29 cellular contexts compared by ENCODE assay signal in genomic region chr5:94672746-94673145, GRCh38.
"Had no signal": no experiment of that assay in that cellular context is flagged by ENCODE, and none has a peak within 500 bp of the region (broad histone marks: within the 10 kb centered on the region; RNA-seq: fewer than 3 reads in every experiment).

No MANE protein-coding gene starts in this region.

- H3K27ac ChIP-seq: Peyer's patch, RWPE1, SJCRH30 had no signal

- ATAC-seq: activated CD8-positive, alpha-beta T cell treated with anti-CD3 and anti-CD28 coated beads, Interleukin-2, amount 10 ng/mL, durations not matched to agents 7 days and 5 days; WTC11 had no signal

- H3K4me1 Mint-ChIP-seq: activated naive CD4-positive, alpha-beta T cell treated with anti-CD3 and anti-CD28 coated beads, Interleukin-2, amount 50 U/mL, for 24 hours; WTC11 had no signal

- H3K27me3 Mint-ChIP-seq: activated naive CD4-positive, alpha-beta T cell treated with anti-CD3 and anti-CD28 coated beads, Interleukin-2, amount 50 U/mL, for 24 hours; activated T-cell treated with anti-CD3 and anti-CD28 coated beads, Interleukin-2, amount 50 U/mL, for 24 hours; brain; central memory CD8-positive, alpha-beta T cell had no signal

- H3K27me3 ChIP-seq: Peyer's patch, SJCRH30 had no signal

- H3K4me3 Mint-ChIP-seq: activated CD8-positive, alpha-beta T cell treated with anti-CD3 and anti-CD28 coated beads, Interleukin-2, amount 10 ng/mL, durations not matched to agents 7 days and 5 days; activated naive CD4-positive, alpha-beta T cell treated with anti-CD3 and anti-CD28 coated beads, Interleukin-2, amount 50 U/mL, for 24 hours; activated T-cell treated with anti-CD3 and anti-CD28 coated beads, Interleukin-2, amount 50 U/mL, for 24 hours; activated T-helper 1 cell treated with anti-CD3 and anti-CD28 coated beads, Interleukin-12 subunit alpha, Interleukin-12 subunit beta, Interleukin-2, Interleukin-4 antibody, amounts not matched to agents 30 ng/mL and 10 ng/mL and 1 ng/mL, durations not matched to agents 14 hours and 24 hours and 36 hours; brain; central memory CD8-positive, alpha-beta T cell; T-helper 1 cell treated with Interleukin-12 subunit alpha and Interleukin-12 subunit beta and Interleukin-4 antibody, amounts not matched to agents 30 μg/mL and 1 μg/mL, for 36 hours; WTC11 had no signal

- H3K9me3 Mint-ChIP-seq: activated naive CD4-positive, alpha-beta T cell treated with anti-CD3 and anti-CD28 coated beads, Interleukin-2, amount 50 U/mL, for 24 hours; activated T-cell treated with anti-CD3 and anti-CD28 coated beads, Interleukin-2, amount 50 U/mL, for 24 hours; activated T-helper 1 cell treated with anti-CD3 and anti-CD28 coated beads, Interleukin-12 subunit alpha, Interleukin-12 subunit beta, Interleukin-2, Interleukin-4 antibody, amounts not matched to agents 30 ng/mL and 10 ng/mL and 1 ng/mL, durations not matched to agents 14 hours and 24 hours and 36 hours; brain; central memory CD8-positive, alpha-beta T cell; T-helper 1 cell treated with Interleukin-12 subunit alpha and Interleukin-12 subunit beta and Interleukin-4 antibody, amounts not matched to agents 30 μg/mL and 1 μg/mL, for 36 hours; WTC11 had no signal

- H3K27ac Mint-ChIP-seq: activated CD8-positive, alpha-beta T cell treated with anti-CD3 and anti-CD28 coated beads, Interleukin-2, amount 10 ng/mL, durations not matched to agents 7 days and 5 days; activated naive CD4-positive, alpha-beta T cell treated with anti-CD3 and anti-CD28 coated beads, Interleukin-2, amount 50 U/mL, for 24 hours; activated T-cell treated with anti-CD3 and anti-CD28 coated beads, Interleukin-2, amount 50 U/mL, for 24 hours; activated T-helper 1 cell treated with anti-CD3 and anti-CD28 coated beads, Interleukin-12 subunit alpha, Interleukin-12 subunit beta, Interleukin-2, Interleukin-4 antibody, amounts not matched to agents 30 ng/mL and 10 ng/mL and 1 ng/mL, durations not matched to agents 14 hours and 24 hours and 36 hours; brain; T-helper 1 cell treated with Interleukin-12 subunit alpha and Interleukin-12 subunit beta and Interleukin-4 antibody, amounts not matched to agents 30 μg/mL and 1 μg/mL, for 36 hours; WTC11 had no signal

- FAIRE-seq: astrocyte had no signal

- H3K9me3 ChIP-seq: Peyer's patch, SJCRH30 had no signal

- H3K4me3 ChIP-seq: Peyer's patch, SJCRH30 had no signal

- DNase-seq: activated CD4-positive, alpha-beta T cell treated with anti-CD3 and anti-CD28 coated beads for 48 hours; activated CD4-positive, alpha-beta T cell treated with anti-CD3 and anti-CD28 coated beads, Interleukin-2, amount 50 U/mL, for 4 hours; activated CD4-positive, CD25-positive, alpha-beta regulatory T cell treated with anti-CD3 and anti-CD28 coated beads, Interleukin-2, amount 50 U/mL, for 72 hours; activated CD8-positive, alpha-beta T cell treated with anti-CD3 and anti-CD28 coated beads, Interleukin-2, amount 10 ng/mL, durations not matched to agents 7 days and 5 days; activated effector memory CD4-positive, alpha-beta T cell treated with Interleukin-2 at 50 U/mL for 16 hours; activated naive CD4-positive, alpha-beta T cell; activated T-cell treated with anti-CD3 and anti-CD28 coated beads, Interleukin-2, amount 50 U/mL, for 24 hours; amygdala; Kasumi-1; NCI-H1105 treated with DMSO at 0.1 percent for 48 hours; NCI-H1436 treated with DMSO at 0.1 percent for 48 hours; NCI-H187; NCI-H2081; NCI-H510A treated with DMSO at 0.1 percent for 48 hours; NCI-H69; NK-92 treated with Interleukin-12 subunit alpha and Interleukin-12 subunit beta, amount 100 ng/mL, for 24 hours; OCI-M1; Peyer's patch; Right ventricle myocardium superior; SJCRH30; T-helper 9 cell had no signal
